Comparison of ENCODE assay signal across 8 cellular contexts in the genomic region with DNA sequence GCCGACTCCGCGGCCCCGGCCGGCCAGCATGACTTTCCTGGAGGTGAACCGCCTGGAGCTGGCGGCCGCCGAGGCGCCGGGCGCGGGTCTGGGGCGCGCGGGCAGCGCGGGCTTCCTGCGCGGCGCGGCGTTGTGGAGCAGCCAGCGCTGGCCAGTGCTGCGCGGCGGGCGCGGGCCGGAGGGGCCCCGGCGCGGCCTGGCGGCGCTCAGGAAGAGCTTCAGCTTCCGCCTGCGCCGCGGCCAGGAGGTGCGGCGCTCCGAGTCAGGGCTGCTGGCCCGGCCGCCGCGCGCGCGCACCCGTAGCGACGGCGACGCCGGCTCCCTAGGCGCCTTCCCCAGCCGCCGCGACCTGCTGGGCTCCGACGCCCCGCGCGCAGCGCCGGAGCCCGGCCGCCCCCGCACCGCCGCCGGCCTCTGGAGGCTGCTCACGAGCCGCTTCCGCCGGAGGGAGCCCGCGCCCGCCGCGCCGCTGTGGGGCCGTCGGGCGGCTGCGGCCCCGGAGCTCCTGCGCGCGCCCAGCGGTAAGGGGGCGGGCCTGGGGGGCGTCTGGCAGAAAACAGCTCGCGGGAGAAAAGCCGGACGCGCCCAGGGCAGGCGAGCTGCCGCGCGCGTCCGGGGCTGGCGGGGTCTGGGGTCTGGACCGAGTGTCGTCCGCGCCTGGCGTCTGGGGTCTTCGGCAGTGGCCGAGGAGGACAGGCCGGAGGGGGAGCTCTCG. TPM values are rescaled to one million over a fixed set of nuclear protein-coding genes. Genes with fewer than 3 reads are reported as not detected.
DNase-seq lines count a peak whose midpoint lies in the region; ATAC-seq and TF ChIP-seq lines count a peak whose summit lies in the region.

No MANE protein-coding gene starts in this region.

- no peak for TF ChIP-seq POLR2A in esophagus squamous epithelium (IDR thresholded peaks at IDR 0.05)
- TF ChIP-seq POLR2A in prostate gland (IDR thresholded peaks at IDR 0.05), result no peak

- H3K27ac ChIP-seq in esophagus squamous epithelium (peak overlapping the region; percentile 81 to 96 (median 91)), prostate gland (peak overlapping the region; percentile 61 to 70)

- intact Hi-C loops in esophagus squamous epithelium (cut with DNase I), result no loop called here
- intact Hi-C loops in prostate gland (cut with DNase I), result no loop called here

- peaks cover 21 to 60% (median 31%) of the 10 kb centered on the region in 3 donors for H3K4me1 ChIP-seq in esophagus squamous epithelium
- peaks cover 11% of the 10 kb centered on the region for H3K4me1 ChIP-seq in prostate gland (replicated peaks)

- H3K9me3 ChIP-seq in esophagus squamous epithelium (no peaks in the 10 kb centered on the region), prostate gland (no peaks in the 10 kb centered on the region)

- TF ChIP-seq CTCF in esophagus squamous epithelium (IDR thresholded peaks at IDR 0.05) (peak in 1 of 6 experiments; percentile 3), prostate gland (IDR thresholded peaks at IDR 0.05) (no peak)

- H3K36me3 ChIP-seq in esophagus squamous epithelium (peaks cover 22 to 34% (median 23%) of the 10 kb centered on the region in 3 donors), prostate gland (peaks cover 5 to 13% of the 10 kb centered on the region in 2 donors)

- H3K27me3 ChIP-seq in esophagus squamous epithelium, result no peaks in the 10 kb centered on the region
- no peaks in the 10 kb centered on the region for H3K27me3 ChIP-seq in prostate gland (replicated peaks; ENCODE audit: insufficient read depth)

- H3K4me3 ChIP-seq in esophagus squamous epithelium (peak overlapping the region; percentile 53 to 75 (median 66)), prostate gland (peak overlapping the region; percentile 28 to 30)

- 0 to 14% methylated on average over 2 to 7 of the region's 114 CpGs for WGBS in esophagus squamous epithelium, 2 donors
- WGBS in prostate gland, result 8% methylated on average over 51 of the region's 114 CpGs

- DNase-seq in ELF-1 (ENCODE audit: low read depth, low spot score) (peak; percentile 52), esophagus squamous epithelium (lab: John Stamatoyannopoulos, UW) (no peak), prostate gland (ENCODE audit: low spot score) (no peak), cerebellar cortex (ENCODE audit: low spot score) (no peak), NCI-H146 treated with DMSO at 0.1 percent for 48 hours (lab: John Stamatoyannopoulos, UW; ENCODE audit: unreplicated experiment) (no peak), NCI-H526 (lab: John Stamatoyannopoulos, UW) (no peak)
- peak; percentile 49 for DNase-seq in activated CD4-positive, alpha-beta T cell treated with anti-CD3 and anti-CD28 coated beads for 48 hours

- ATAC-seq in GM18517 (IDR thresholded peaks at IDR 0.05; ENCODE audit: unreplicated experiment), result no peak

RNA-seq across cellular contexts. Expression of a gene that starts 29.0 kb away (rescaled TPM):
- total RNA-seq in esophagus squamous epithelium (100 to 1,000 TPM in 1 of 4 donors, 10 to 100 TPM in 3; 68.6 to 100 (median 72.2) TPM), prostate gland (100 to 1,000 TPM in 1 of 2 donors, 10 to 100 TPM in 1; 80.3 to 112 TPM)

RNA-seq across cellular contexts. Expression of a gene that starts 32.0 kb away (rescaled TPM):
- total RNA-seq in esophagus squamous epithelium (10 to 100 TPM; 28.4 to 51.0 (median 35.2) TPM), prostate gland (10 to 100 TPM; 79.8 to 99.4 TPM)

RNA-seq across cellular contexts. Expression of a gene that starts 34.7 kb away (rescaled TPM):
- total RNA-seq in esophagus squamous epithelium, result 10 to 100 TPM; 43.0 to 83.6 (median 75.9) TPM
- 100 to 1,000 TPM; 107 to 122 TPM for total RNA-seq in prostate gland

RNA-seq across cellular contexts. Expression of a gene that starts 52.2 kb away (rescaled TPM):
- total RNA-seq in esophagus squamous epithelium (not detected), prostate gland (not detected)

RNA-seq across cellular contexts. Expression of a gene that starts 55.9 kb away (rescaled TPM):
- total RNA-seq in esophagus squamous epithelium (10 to 100 TPM; 39.8 to 53.7 (median 45.0) TPM), prostate gland (100 to 1,000 TPM in 1 of 2 donors, 10 to 100 TPM in 1; 77.1 to 141 TPM)

Comparison
In these comparisons a context has a peak if more than half of its experiments do, and no peak if none do; other contexts are left out.
1. DNase-seq: peak in ELF-1 (single experiment) and activated CD4-positive, alpha-beta T cell treated with anti-CD3 and anti-CD28 coated beads for 48 hours (single experiment); none in esophagus squamous epithelium (single experiment), prostate gland (single experiment), cerebellar cortex (single experiment), NCI-H146 treated with DMSO at 0.1 percent for 48 hours (single experiment) and NCI-H526 (0 of 2).